Comparison of ENCODE assay signal across 12 cellular contexts in the genomic region with DNA sequence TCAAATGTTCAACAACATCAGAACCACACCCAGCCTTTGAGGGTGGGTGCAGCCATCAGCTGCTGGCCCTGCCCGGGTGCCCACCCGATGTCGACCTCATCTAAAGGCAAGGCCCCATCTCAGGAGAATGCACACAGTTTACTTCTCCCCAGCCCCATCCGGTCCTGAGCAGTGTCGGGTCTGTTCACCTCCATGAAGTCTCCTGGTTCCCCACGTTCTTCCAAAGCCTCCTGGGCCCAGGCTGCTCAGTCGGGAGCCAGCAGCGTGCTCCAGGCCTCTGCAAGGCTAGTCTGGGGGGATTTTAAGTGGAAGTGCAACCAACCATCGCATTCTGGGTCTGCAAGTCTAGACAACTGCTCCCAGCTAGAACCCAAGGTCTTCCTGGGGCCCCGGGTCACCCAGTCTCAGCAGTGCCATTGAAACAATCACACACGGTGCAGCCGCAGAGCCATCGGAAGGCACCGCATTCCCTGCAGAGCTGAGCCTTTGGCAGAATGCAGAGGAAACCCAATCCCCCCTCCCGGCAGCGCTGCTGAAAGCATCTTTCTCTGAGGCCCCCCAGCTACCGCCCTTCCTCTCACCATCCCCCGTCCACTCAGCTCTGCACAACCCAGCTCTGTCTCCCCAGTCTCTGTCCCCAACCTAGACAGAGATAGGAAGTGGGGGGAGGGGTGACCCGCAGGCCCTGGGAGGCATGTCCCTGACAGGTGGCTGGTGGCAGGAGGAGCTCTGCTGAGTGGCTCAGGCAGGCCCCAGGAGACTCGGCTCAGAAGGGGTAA. TPM values are rescaled to one million over a fixed set of nuclear protein-coding genes. Genes with fewer than 3 reads are reported as not detected.
DNase-seq lines count a peak whose midpoint lies in the region; ATAC-seq lines count a peak whose summit lies in the region.
"Had no signal": no experiment of that assay in that cellular context is flagged by ENCODE, and none has a peak within 500 bp of the region (broad histone marks: within the 10 kb centered on the region; RNA-seq: fewer than 3 reads in every experiment).

No MANE protein-coding gene starts in this region.

- ATAC-seq in naive B cell (ENCODE audit: low read depth in 2 of 2) = peak; percentile 44 to 52

- H3K36me3 Mint-ChIP-seq in naive B cell = peaks cover 0 to 11% of the 10 kb centered on the region in 2 donors

- no peaks in the 10 kb centered on the region for H3K27me3 Mint-ChIP-seq in naive B cell

- H3K4me3 ChIP-seq in H7 (ENCODE audit: insufficient read depth, low read depth, low read length) = no peak overlapping the region
- H3K4me3 ChIP-seq: dorsolateral prefrontal cortex, pancreas had no signal

- no peaks in the 10 kb centered on the region for H3K36me3 ChIP-seq in H7 (replicated peaks; ENCODE audit: control insufficient read depth, insufficient read depth, low read length)
- H3K36me3 ChIP-seq: pancreas had no signal

- H3K27ac Mint-ChIP-seq in naive B cell = peak overlapping the region; percentile 74 to 98 (median 90)

- peaks cover 26 to 32% (median 32%) of the 10 kb centered on the region in 3 donors for H3K4me1 Mint-ChIP-seq in naive B cell

- no peaks in the 10 kb centered on the region for H3K27me3 ChIP-seq in H7 (ENCODE audit: control insufficient read depth, insufficient read depth, low read length)
- H3K27me3 ChIP-seq: dorsolateral prefrontal cortex, pancreas had no signal

- DNase-seq in NCI-H2107 treated with DMSO at 0.1 percent for 48 hours (lab: John Stamatoyannopoulos, UW; ENCODE audit: unreplicated experiment) = peak; percentile 49
- no peak for DNase-seq in NCI-H2107 (lab: John Stamatoyannopoulos, UW)
- DNase-seq in H7 = peak; percentile 76
- peak; percentile 97 for DNase-seq in NCI-H82 (lab: John Stamatoyannopoulos, UW)
- DNase-seq in naive B cell = peak; percentile 49
- no peak for DNase-seq in amygdala (lab: John Stamatoyannopoulos, UW)
- DNase-seq in GF-D8 (lab: John Stamatoyannopoulos, UW) = no peak
- DNase-seq in SIG-M5 treated with dmso at 0.1 percent for 504 hours (lab: John Stamatoyannopoulos, UW; ENCODE audit: unreplicated experiment) = no peak

- peaks cover 0 to 20% (median 8%) of the 10 kb centered on the region in 7 donors for H3K9me3 Mint-ChIP-seq in naive B cell

- H3K4me3 Mint-ChIP-seq in naive B cell = peak overlapping the region; percentile 69 to 87 (median 82)

RNA-seq across cellular contexts. Expression of gene ESPNL, which starts 8.5 kb away (rescaled TPM):
- 0.81 and 1.5 TPM in 2 replicates for total RNA-seq in H7 (2014; rRNA removed; shearing (Covaris generic))
- polyA plus RNA-seq in naive B cell (ENCODE audit: low read depth in 6 of 6) = under 1 TPM in 2 of 6 donors, not detected in 4; 0.24 to 0.30 TPM

RNA-seq across cellular contexts. Expression of gene KLHL30, which starts 29.9 kb away (rescaled TPM):
- 0.04 and 0.10 TPM in 2 replicates for total RNA-seq in H7 (2014; rRNA removed; shearing (Covaris generic))
- not detected for polyA plus RNA-seq in naive B cell (ENCODE audit: low read depth in 6 of 6)
- total RNA-seq: RPMI7951 had no signal
- polyA plus RNA-seq: AG04450 had no signal

RNA-seq across cellular contexts. Expression of gene SCLY, which starts 47.8 kb away (rescaled TPM):
- total RNA-seq in H7 (2014; rRNA removed; shearing (Covaris generic)) = 50.6 and 53.0 TPM in 2 replicates
- 10 to 100 TPM; 11.5 to 18.8 (median 15.6) TPM for polyA plus RNA-seq in naive B cell (ENCODE audit: low read depth in 6 of 6)

RNA-seq across cellular contexts. Expression of gene ERFE, which starts 50.2 kb away (rescaled TPM):
- 8.8 and 11.2 TPM in 2 replicates for total RNA-seq in H7 (2014; rRNA removed; shearing (Covaris generic))
- polyA plus RNA-seq in naive B cell (ENCODE audit: low read depth in 6 of 6) = not detected

Comparison
In these comparisons a context has a peak if more than half of its experiments do, and no peak if none do; other contexts are left out.
1. DNase-seq: peak in NCI-H2107 treated with DMSO at 0.1 percent for 48 hours (single experiment), H7 (single experiment), NCI-H82 (single experiment) and naive B cell (single experiment); none in NCI-H2107 (single experiment), amygdala (0 of 56), GF-D8 (single experiment) and SIG-M5 treated with dmso at 0.1 percent for 504 hours (single experiment).